In genomic region chr6:56802570-56802969, GRCh38 we compare ENCODE assay signal across 10 cellular contexts.
A peak's percentile ranks its signal among the peaks of the same experiment; 100 is the strongest.
DNase-seq lines count a peak whose midpoint lies in the region; ATAC-seq, FAIRE-seq and TF ChIP-seq lines count a peak whose summit lies in the region.
"Had no signal": no experiment of that assay in that cellular context is flagged by ENCODE, and none has a peak within 500 bp of the region (broad histone marks: within the 10 kb centered on the region; RNA-seq: fewer than 3 reads in every experiment).

No MANE protein-coding gene starts in this region.

- H3K79me2 ChIP-seq in HepG2 (ENCODE audit: insufficient read depth, low read length): no peaks in the 10 kb centered on the region

- in situ Hi-C loops in HepG2 (cut with HindIII; ENCODE audit: extremely low pct_ligation_motif_present, low pct_unique_long_range_greater_than_20kb): no loop called here

- H3K9me3 ChIP-seq in HepG2 (ENCODE audit: low read length): no peaks in the 10 kb centered on the region
- H3K9me3 ChIP-seq in right lobe of liver: no peaks in the 10 kb centered on the region
- H3K9me3 ChIP-seq: heart left ventricle had no signal

- H3K4me2 ChIP-seq in HepG2 (ENCODE audit: low read depth, low read length): no peak overlapping the region

- H3K4me1 ChIP-seq in HepG2 (ENCODE audit: insufficient read depth, low read length) (peaks cover 16% of the 10 kb centered on the region), right lobe of liver (peaks cover 0 to 3% (median 0%) of the 10 kb centered on the region in 4 donors)

- POLR2A ChIA-PET in HepG2 (lab: Yijun Ruan, JAX): no interaction called here
- POLR2A ChIA-PET in activated CD8-positive, alpha-beta T cell treated with anti-CD3 and anti-CD28 coated beads, Interleukin-2, amount 10 ng/mL, durations not matched to agents 7 days and 5 days (lab: Charles Lee): no interaction called here

- DNase-seq in HepG2 (ENCODE audit: low spot score) (peak; percentile 68), right lobe of liver (no peak), NCI-H748 treated with DMSO at 0.1 percent for 48 hours (lab: John Stamatoyannopoulos, UW) (peak; percentile 88), fibroblast of gingiva (ENCODE audit: low read depth) (peak; percentile 63), natural killer cell (no peak), CD14-positive monocyte (ENCODE audit: low spot score) (no peak)
- no peak for DNase-seq in activated CD8-positive, alpha-beta T cell treated with anti-CD3 and anti-CD28 coated beads, Interleukin-2, amount 10 ng/mL, durations not matched to agents 7 days and 5 days
- DNase-seq: activated naive CD8-positive, alpha-beta T cell treated with anti-CD3 and anti-CD28 coated beads, Interleukin-2, amount 50 U/mL, for 24 hours; heart left ventricle had no signal

- H3K9ac ChIP-seq in HepG2 (ENCODE audit: insufficient read depth, low read depth, low read length): no peak overlapping the region

- peak; percentile 37; the same call in 1 of the 3 replicates for ATAC-seq in HepG2
- ATAC-seq in right lobe of liver: no peak
- no peak for ATAC-seq in activated CD8-positive, alpha-beta T cell treated with anti-CD3 and anti-CD28 coated beads, Interleukin-2, amount 10 ng/mL, durations not matched to agents 7 days and 5 days
- no peak for ATAC-seq in natural killer cell
- ATAC-seq in GM18868 (IDR thresholded peaks at IDR 0.05; ENCODE audit: unreplicated experiment): no peak
- ATAC-seq: activated naive CD8-positive, alpha-beta T cell treated with anti-CD3 and anti-CD28 coated beads, Interleukin-2, amount 50 U/mL, for 24 hours; heart left ventricle had no signal

- no peak for FAIRE-seq in HepG2 (lab: Jason Lieb, UNC)

- BruUV-seq in HepG2 (replicated peaks; lab: Mats Ljungman, UMichigan): no TSS peak

- H3K27me3 Mint-ChIP-seq in activated CD8-positive, alpha-beta T cell treated with anti-CD3 and anti-CD28 coated beads, Interleukin-2, amount 10 ng/mL, durations not matched to agents 7 days and 5 days (ENCODE audit: low read depth): no peaks in the 10 kb centered on the region
- no peaks in the 10 kb centered on the region for H3K27me3 Mint-ChIP-seq in natural killer cell (ENCODE audit: low read depth in 2 of 2)
- no peaks in the 10 kb centered on the region for H3K27me3 Mint-ChIP-seq in CD14-positive monocyte (ENCODE audit: low read depth in 3 of 3)
- H3K27me3 Mint-ChIP-seq: activated naive CD8-positive, alpha-beta T cell treated with anti-CD3 and anti-CD28 coated beads, Interleukin-2, amount 50 U/mL, for 24 hours had no signal

- H4K20me1 ChIP-seq in HepG2 (ENCODE audit: insufficient read depth, low read length): no peaks in the 10 kb centered on the region

- TF ChIP-seq POLR2A in HepG2 (IDR thresholded peaks at IDR 0.05; ENCODE audit: insufficient read depth in 1 of 2, low read depth in 2 of 2, low read length in 2 of 2): no peak
- TF ChIP-seq POLR2A in right lobe of liver (IDR thresholded peaks at IDR 0.05): no peak

- no peak overlapping the region for H3K4me3 Mint-ChIP-seq in activated CD8-positive, alpha-beta T cell treated with anti-CD3 and anti-CD28 coated beads, Interleukin-2, amount 10 ng/mL, durations not matched to agents 7 days and 5 days
- H3K4me3 Mint-ChIP-seq in natural killer cell: no peak overlapping the region
- no peak overlapping the region for H3K4me3 Mint-ChIP-seq in CD14-positive monocyte
- H3K4me3 Mint-ChIP-seq: activated naive CD8-positive, alpha-beta T cell treated with anti-CD3 and anti-CD28 coated beads, Interleukin-2, amount 50 U/mL, for 24 hours had no signal

- H3K27ac Mint-ChIP-seq in activated CD8-positive, alpha-beta T cell treated with anti-CD3 and anti-CD28 coated beads, Interleukin-2, amount 10 ng/mL, durations not matched to agents 7 days and 5 days: no peak overlapping the region
- H3K27ac Mint-ChIP-seq in natural killer cell: no peak overlapping the region
- H3K27ac Mint-ChIP-seq in CD14-positive monocyte: peak overlapping the region in 2 of 7 donors; percentile 13 to 40
- H3K27ac Mint-ChIP-seq: activated naive CD8-positive, alpha-beta T cell treated with anti-CD3 and anti-CD28 coated beads, Interleukin-2, amount 50 U/mL, for 24 hours had no signal

- CTCF ChIA-PET in HepG2 (lab: Yijun Ruan, JAX; ENCODE audit: low intra/inter-chr PET ratio, low total read pairs): no interaction called here
- CTCF ChIA-PET in activated CD8-positive, alpha-beta T cell treated with anti-CD3 and anti-CD28 coated beads, Interleukin-2, amount 10 ng/mL, durations not matched to agents 7 days and 5 days (lab: Charles Lee): no interaction called here

- intact Hi-C loops in HepG2 (cut with micrococcal nuclease; ENCODE audit: unreplicated experiment): no loop called here
- intact Hi-C loops in right lobe of liver (cut with DNase I): no loop called here
- intact Hi-C loops in natural killer cell (cut with micrococcal nuclease): no loop called here
- intact Hi-C loops in CD14-positive monocyte (cut with micrococcal nuclease): no loop called here

- TF ChIP-seq RAD21 in HepG2 (CRISPR knock-in tag; IDR thresholded peaks at IDR 0.05): no peak

- H3K4me3 ChIP-seq in HepG2 (replicated peaks in 1 of 3; ENCODE audit: insufficient read depth in 1 of 3, low read depth in 2 of 3, low read length in 3 of 3): no peak overlapping the region
- no peak overlapping the region for H3K4me3 ChIP-seq in right lobe of liver
- H3K4me3 ChIP-seq: heart left ventricle had no signal

- H3K27me3 ChIP-seq in HepG2 (ENCODE audit: control insufficient read depth in 1 of 2, insufficient read depth in 2 of 2, low read length in 2 of 2) (no peaks in the 10 kb centered on the region), right lobe of liver (no peaks in the 10 kb centered on the region)
- H3K27me3 ChIP-seq: heart left ventricle had no signal

- TF ChIP-seq EP300 in HepG2 (IDR thresholded peaks at IDR 0.05; ENCODE audit: low read depth in 2 of 2, low read length in 2 of 2) (no peak), HepG2 (CRISPR knock-in tag; IDR thresholded peaks at IDR 0.05; ENCODE audit: borderline replicate concordance) (no peak)

- H2AFZ ChIP-seq in HepG2 (ENCODE audit: low read length): no peak overlapping the region

- H3K36me3 ChIP-seq in HepG2 (replicated peaks in 1 of 2; ENCODE audit: control insufficient read depth in 1 of 2, insufficient read depth in 2 of 2, low read length in 2 of 2): no peaks in the 10 kb centered on the region
- H3K36me3 ChIP-seq in right lobe of liver: no peaks in the 10 kb centered on the region
- H3K36me3 ChIP-seq: heart left ventricle had no signal

- H3K9me3 Mint-ChIP-seq in activated CD8-positive, alpha-beta T cell treated with anti-CD3 and anti-CD28 coated beads, Interleukin-2, amount 10 ng/mL, durations not matched to agents 7 days and 5 days (ENCODE audit: insufficient read depth): no peaks in the 10 kb centered on the region
- no peaks in the 10 kb centered on the region for H3K9me3 Mint-ChIP-seq in natural killer cell
- no peaks in the 10 kb centered on the region for H3K9me3 Mint-ChIP-seq in CD14-positive monocyte
- H3K9me3 Mint-ChIP-seq: activated naive CD8-positive, alpha-beta T cell treated with anti-CD3 and anti-CD28 coated beads, Interleukin-2, amount 50 U/mL, for 24 hours had no signal

- 9% methylated on average over 2 of the region's 2 CpGs for WGBS in HepG2 (ENCODE audit: low lambda C conversion rate)
- WGBS in right lobe of liver (ENCODE audit: insufficient coverage, low coverage, low lambda C conversion rate, missing lambda C conversion rate): 28% methylated on average over 2 of the region's 2 CpGs

- no peaks in the 10 kb centered on the region for H3K4me1 Mint-ChIP-seq in activated CD8-positive, alpha-beta T cell treated with anti-CD3 and anti-CD28 coated beads, Interleukin-2, amount 10 ng/mL, durations not matched to agents 7 days and 5 days (ENCODE audit: low read depth)
- H3K4me1 Mint-ChIP-seq in natural killer cell: no peaks in the 10 kb centered on the region
- peaks cover 10% of the 10 kb centered on the region for H3K4me1 Mint-ChIP-seq in CD14-positive monocyte
- H3K4me1 Mint-ChIP-seq: activated naive CD8-positive, alpha-beta T cell treated with anti-CD3 and anti-CD28 coated beads, Interleukin-2, amount 50 U/mL, for 24 hours had no signal

- H3K27ac ChIP-seq in HepG2 (ENCODE audit: extremely low read length, insufficient read depth, low read length) (no peak overlapping the region), right lobe of liver (no peak overlapping the region)

- no peaks in the 10 kb centered on the region for H3K36me3 Mint-ChIP-seq in activated CD8-positive, alpha-beta T cell treated with anti-CD3 and anti-CD28 coated beads, Interleukin-2, amount 10 ng/mL, durations not matched to agents 7 days and 5 days (ENCODE audit: low read depth)
- no peaks in the 10 kb centered on the region for H3K36me3 Mint-ChIP-seq in natural killer cell
- H3K36me3 Mint-ChIP-seq in CD14-positive monocyte: no peaks in the 10 kb centered on the region

- no peak for TF ChIP-seq CTCF in HepG2 (CRISPR knock-in tag; IDR thresholded peaks at IDR 0.05)
- TF ChIP-seq CTCF in right lobe of liver (IDR thresholded peaks at IDR 0.05): no peak
- no peak for TF ChIP-seq CTCF in natural killer cell (IDR thresholded peaks at IDR 0.05)
- TF ChIP-seq CTCF in CD14-positive monocyte (IDR thresholded peaks at IDR 0.05): no peak

TF ChIP-seq in HepG2, 621 proteins besides CTCF, POLR2A, EP300 and RAD21 (continues in another document):
- no peak for TF ChIP-seq SOX13 (IDR thresholded peaks at IDR 0.05)
- TF ChIP-seq SOX13 (CRISPR knock-in tag; conservative IDR thresholded peaks at IDR 0.05 in 1 of 2, IDR thresholded peaks at IDR 0.05 in 1 of 2): peak in 1 of 2 experiments; percentile 21; a peak in 1 of 4 replicates

Comparison
In these comparisons a context has a peak if more than half of its experiments do, and no peak if none do; other contexts are left out.
1. DNase-seq: peak in HepG2 (single experiment), NCI-H748 treated with DMSO at 0.1 percent for 48 hours (single experiment) and fibroblast of gingiva (single experiment); none in right lobe of liver (0 of 3), activated CD8-positive, alpha-beta T cell treated with anti-CD3 and anti-CD28 coated beads, Interleukin-2, amount 10 ng/mL, durations not matched to agents 7 days and 5 days (single experiment), natural killer cell (single experiment) and CD14-positive monocyte (single experiment).